In genomic region chr1:2085080-2085479, GRCh38 we compare ENCODE assay signal across 20 cellular contexts. TPM values are rescaled to one million over a fixed set of nuclear protein-coding genes. Genes with fewer than 3 reads are reported as not detected.
DNase-seq lines count a peak whose midpoint lies in the region; ATAC-seq, FAIRE-seq and TF ChIP-seq lines count a peak whose summit lies in the region.
"Had no signal": no experiment of that assay in that cellular context is flagged by ENCODE, and none has a peak within 500 bp of the region (broad histone marks: within the 10 kb centered on the region; RNA-seq: fewer than 3 reads in every experiment).

No MANE protein-coding gene starts in this region.

- no peaks in the 10 kb centered on the region for H3K27me3 Mint-ChIP-seq in activated CD8-positive, alpha-beta T cell treated with anti-CD3 and anti-CD28 coated beads for 36 hours

- H3K4me3 ChIP-seq in bronchial epithelial cell (ENCODE audit: low read depth, low read length): no peak overlapping the region
- no peak overlapping the region for H3K4me3 ChIP-seq in upper lobe of right lung
- H3K4me3 ChIP-seq: Peyer's patch, SJSA1 had no signal

- no peaks in the 10 kb centered on the region for H3K36me3 ChIP-seq in bronchial epithelial cell (ENCODE audit: control insufficient read depth, insufficient read depth, low read length)
- H3K36me3 ChIP-seq in upper lobe of right lung: no peaks in the 10 kb centered on the region
- H3K36me3 ChIP-seq: BE2C, SJSA1 had no signal

- intact Hi-C loops in head of caudate nucleus (cut with DNase I): no loop called here
- intact Hi-C loops in upper lobe of right lung (cut with DNase I): no loop called here
- intact Hi-C loops in activated CD8-positive, alpha-beta T cell treated with anti-CD3 and anti-CD28 coated beads for 36 hours (cut with micrococcal nuclease): no loop called here

- FAIRE-seq in bronchial epithelial cell (lab: Jason Lieb, UNC): no peak
- FAIRE-seq: GM12891 had no signal

- TF ChIP-seq CTCF in bronchial epithelial cell (IDR thresholded peaks at IDR 0.05; ENCODE audit: insufficient read depth, low read length, severe bottlenecking): no peak
- TF ChIP-seq CTCF in upper lobe of right lung (IDR thresholded peaks at IDR 0.05): no peak
- TF ChIP-seq CTCF in activated CD8-positive, alpha-beta T cell treated with anti-CD3 and anti-CD28 coated beads for 36 hours (IDR thresholded peaks at IDR 0.05): no peak

- no peaks in the 10 kb centered on the region for H3K9me3 ChIP-seq in upper lobe of right lung
- H3K9me3 ChIP-seq: Peyer's patch had no signal

- no peaks in the 10 kb centered on the region for H3K9me3 Mint-ChIP-seq in activated CD8-positive, alpha-beta T cell treated with anti-CD3 and anti-CD28 coated beads for 36 hours
- H3K9me3 Mint-ChIP-seq: H9 had no signal

- H3K4me1 Mint-ChIP-seq in activated CD8-positive, alpha-beta T cell treated with anti-CD3 and anti-CD28 coated beads for 36 hours (ENCODE audit: low read depth): no peaks in the 10 kb centered on the region

- peak; percentile 24 for DNase-seq in bronchial epithelial cell (ENCODE audit: low read depth)
- peak in 38 of 42 donors; percentile 57 to 89 (median 78) for DNase-seq in head of caudate nucleus
- peak; percentile 63 for DNase-seq in putamen (ENCODE audit: low spot score)
- no peak for DNase-seq in upper lobe of right lung
- no peak for DNase-seq in activated CD8-positive, alpha-beta T cell treated with anti-CD3 and anti-CD28 coated beads for 36 hours
- DNase-seq in activated gamma-delta T cell (lab: John Stamatoyannopoulos, UW): no peak
- no peak for DNase-seq in COLO829 (ENCODE audit: low spot score)
- DNase-seq: BE2C, DND-41, H9, HFFc6, NCI-H1105, NCI-H2081, NCI-H446, NCI-H526, Peyer's patch had no signal

- ATAC-seq in upper lobe of right lung: peak; percentile 47
- ATAC-seq in activated CD8-positive, alpha-beta T cell treated with anti-CD3 and anti-CD28 coated beads for 36 hours: no peak

- no peaks in the 10 kb centered on the region for H3K4me1 ChIP-seq in upper lobe of right lung
- H3K4me1 ChIP-seq: BE2C, Peyer's patch, SJSA1 had no signal

- CTCF ChIA-PET in activated CD8-positive, alpha-beta T cell treated with anti-CD3 and anti-CD28 coated beads for 36 hours (lab: Charles Lee): no interaction called here

- POLR2A ChIA-PET in activated CD8-positive, alpha-beta T cell treated with anti-CD3 and anti-CD28 coated beads for 36 hours (lab: Charles Lee): no interaction called here

- no peak overlapping the region for H3K27ac Mint-ChIP-seq in activated CD8-positive, alpha-beta T cell treated with anti-CD3 and anti-CD28 coated beads for 36 hours
- H3K27ac Mint-ChIP-seq: H9, HFFc6 had no signal

- peaks cover 2% of the 10 kb centered on the region for H3K36me3 Mint-ChIP-seq in activated CD8-positive, alpha-beta T cell treated with anti-CD3 and anti-CD28 coated beads for 36 hours (ENCODE audit: low read depth)

- H3K27ac ChIP-seq in upper lobe of right lung: no peak overlapping the region
- H3K27ac ChIP-seq: KMS-11, Peyer's patch, SJSA1 had no signal

- H3K4me3 Mint-ChIP-seq in activated CD8-positive, alpha-beta T cell treated with anti-CD3 and anti-CD28 coated beads for 36 hours: no peak overlapping the region
- H3K4me3 Mint-ChIP-seq: H9, HFFc6 had no signal

- H3K27me3 ChIP-seq in bronchial epithelial cell (ENCODE audit: control insufficient read depth, insufficient read depth, low read length) (no peaks in the 10 kb centered on the region), upper lobe of right lung (no peaks in the 10 kb centered on the region)
- H3K27me3 ChIP-seq: Peyer's patch, SJSA1 had no signal

RNA-seq across cellular contexts. Expression of gene PRKCZ, which starts 34.9 kb away (rescaled TPM):
- 34.6 and 38.4 TPM in 2 replicates for total RNA-seq in bronchial epithelial cell
- total RNA-seq in upper lobe of right lung: 121 TPM
- total RNA-seq in activated CD8-positive, alpha-beta T cell treated with anti-CD3 and anti-CD28 coated beads for 36 hours: 10 to 100 TPM; 15.4 to 15.7 TPM
- total RNA-seq: HT1080 had no signal

Comparison
In these comparisons a context has a peak if more than half of its experiments do, and no peak if none do; other contexts are left out.
1. DNase-seq: peak in bronchial epithelial cell (single experiment), head of caudate nucleus (38 of 42) and putamen (single experiment); none in upper lobe of right lung (single experiment), activated CD8-positive, alpha-beta T cell treated with anti-CD3 and anti-CD28 coated beads for 36 hours (single experiment), activated gamma-delta T cell (single experiment) and COLO829 (single experiment).